16 cellular contexts compared by ENCODE assay signal in the genomic region with DNA sequence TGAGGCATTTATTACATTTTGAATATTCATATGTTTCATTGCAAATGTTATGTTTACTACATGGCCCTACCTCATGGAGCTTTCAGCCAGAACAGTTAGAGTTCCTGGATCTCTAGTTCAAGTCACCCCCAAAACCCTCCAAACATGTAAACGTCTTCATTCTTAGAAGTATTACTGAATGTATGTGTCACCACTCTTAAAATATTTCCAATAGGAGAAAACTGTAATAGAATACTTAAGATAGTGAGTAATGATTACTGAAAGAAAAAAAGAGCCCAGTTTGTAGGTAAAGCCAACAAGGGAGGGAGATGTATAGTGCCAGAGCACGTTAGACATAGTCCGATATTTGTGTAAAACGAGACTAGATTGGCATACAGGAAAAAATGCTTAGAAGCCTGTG. TPM values are rescaled to one million over a fixed set of nuclear protein-coding genes. Genes with fewer than 3 reads are reported as not detected.
A peak's percentile ranks its signal among the peaks of the same experiment; 100 is the strongest.
DNase-seq lines count a peak whose midpoint lies in the region; ATAC-seq, FAIRE-seq and TF ChIP-seq lines count a peak whose summit lies in the region.
"Had no signal": no experiment of that assay in that cellular context is flagged by ENCODE, and none has a peak within 500 bp of the region (broad histone marks: within the 10 kb centered on the region; RNA-seq: fewer than 3 reads in every experiment).

No MANE protein-coding gene starts in this region.

- no peak for TF ChIP-seq POLR2A in A549 (IDR thresholded peaks at IDR 0.05; ENCODE audit: low read length)

- ATAC-seq in A549 (peak in 1 of 2 experiments; percentile 22; a peak in 3 of 6 replicates), SK-N-SH treated with all-trans-retinoic acid at 6 μM for 48 hours (peak; percentile 68), GM19328 (IDR thresholded peaks at IDR 0.05; ENCODE audit: unreplicated experiment) (no peak), HG03565 (IDR thresholded peaks at IDR 0.05; ENCODE audit: unreplicated experiment) (no peak)
- ATAC-seq: activated CD8-positive, alpha-beta T cell treated with anti-CD3 and anti-CD28 coated beads, Interleukin-2, amount 10 ng/mL, durations not matched to agents 7 days and 5 days had no signal

- 0 out of 3 replicates have a peak overlapping the region, but pooled peaks have one; percentile 3 for H3K4me2 ChIP-seq in A549

- CTCF ChIA-PET in A549 (lab: Yijun Ruan, JAX), result interaction anchor here (0.6 to 3.5 kb wide), 8 partner anchors 20 to 704 kb away, joined by 3 to 19 read pairs (median 4); no protein-coding TSS in a partner anchor

- DNase-seq in A549 (ENCODE audit: low read depth in 1 of 2, low spot score in 1 of 2) (no peak), HCEC 1CT (peak; percentile 89), fibroblast of mammary gland (ENCODE audit: low read depth) (peak; percentile 65), NCI-H2081 (lab: John Stamatoyannopoulos, UW) (no peak), DMS 273 (lab: John Stamatoyannopoulos, UW; ENCODE audit: unreplicated experiment) (no peak)
- DNase-seq: activated CD8-positive, alpha-beta T cell treated with anti-CD3 and anti-CD28 coated beads, Interleukin-2, amount 10 ng/mL, durations not matched to agents 7 days and 5 days; activated effector memory CD4-positive, alpha-beta T cell treated with anti-CD3 and anti-CD28 coated beads, Interleukin-2, amount 50 U/mL, for 16 hours; gastrocnemius medialis; lower lobe of right lung; naive B cell; NCI-H1092 treated with DMSO at 0.1 percent for 48 hours; retina had no signal

- H3K27ac ChIP-seq in A549, result no peak overlapping the region
- H3K27ac ChIP-seq: gastrocnemius medialis, lower lobe of right lung had no signal

- no peak for TF ChIP-seq EP300 in A549 (IDR thresholded peaks at IDR 0.05)

- FAIRE-seq in A549 (lab: Jason Lieb, UNC), result peak; percentile 88
- FAIRE-seq: A204.1 had no signal

- POLR2A ChIA-PET in A549 (lab: Yijun Ruan, JAX), result no interaction called here

- no peak for TF ChIP-seq CTCF in A549 (IDR thresholded peaks at IDR 0.05)
- TF ChIP-seq CTCF in fibroblast of mammary gland (conservative IDR thresholded peaks at IDR 0.05; ENCODE audit: control insufficient read depth, insufficient read depth, low read depth, low read length), result no peak

- H3K4me3 ChIP-seq in A549 (no peak overlapping the region), fibroblast of mammary gland (ENCODE audit: control insufficient read depth, low read depth, low read length) (no peak overlapping the region)
- H3K4me3 ChIP-seq: gastrocnemius medialis, lower lobe of right lung had no signal

- no peaks in the 10 kb centered on the region for H3K9me3 ChIP-seq in A549
- H3K9me3 ChIP-seq: gastrocnemius medialis, lower lobe of right lung had no signal

- peaks cover 43% of the 10 kb centered on the region for H3K4me1 ChIP-seq in A549

- no peak for TF ChIP-seq RAD21 in A549 (conservative IDR thresholded peaks at IDR 0.05 in 1 of 2, IDR thresholded peaks at IDR 0.05 in 1 of 2)

- WGBS in A549 (ENCODE audit: missing lambda C conversion rate), result 50% methylated on average over 4 of the region's 4 CpGs

TF ChIP-seq in A549, 52 proteins besides CTCF, POLR2A, EP300 and RAD21 (continues in another document):
- no peak for TF ChIP-seq RCOR1 (IDR thresholded peaks at IDR 0.05; ENCODE audit: low read depth, low read length)
- TF ChIP-seq MAZ (IDR thresholded peaks at IDR 0.05; ENCODE audit: borderline replicate concordance, low read depth, low read length), result no peak
- no peak for TF ChIP-seq NR3C1 (IDR thresholded peaks at IDR 0.05)
- TF ChIP-seq, protein P1, sequence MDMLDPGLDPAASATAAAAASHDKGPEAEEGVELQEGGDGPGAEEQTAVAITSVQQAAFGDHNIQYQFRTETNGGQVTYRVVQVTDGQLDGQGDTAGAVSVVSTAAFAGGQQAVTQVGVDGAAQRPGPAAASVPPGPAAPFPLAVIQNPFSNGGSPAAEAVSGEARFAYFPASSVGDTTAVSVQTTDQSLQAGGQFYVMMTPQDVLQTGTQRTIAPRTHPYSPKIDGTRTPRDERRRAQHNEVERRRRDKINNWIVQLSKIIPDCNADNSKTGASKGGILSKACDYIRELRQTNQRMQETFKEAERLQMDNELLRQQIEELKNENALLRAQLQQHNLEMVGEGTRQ (IDR thresholded peaks at IDR 0.05), result no peak
- TF ChIP-seq, protein P2, sequence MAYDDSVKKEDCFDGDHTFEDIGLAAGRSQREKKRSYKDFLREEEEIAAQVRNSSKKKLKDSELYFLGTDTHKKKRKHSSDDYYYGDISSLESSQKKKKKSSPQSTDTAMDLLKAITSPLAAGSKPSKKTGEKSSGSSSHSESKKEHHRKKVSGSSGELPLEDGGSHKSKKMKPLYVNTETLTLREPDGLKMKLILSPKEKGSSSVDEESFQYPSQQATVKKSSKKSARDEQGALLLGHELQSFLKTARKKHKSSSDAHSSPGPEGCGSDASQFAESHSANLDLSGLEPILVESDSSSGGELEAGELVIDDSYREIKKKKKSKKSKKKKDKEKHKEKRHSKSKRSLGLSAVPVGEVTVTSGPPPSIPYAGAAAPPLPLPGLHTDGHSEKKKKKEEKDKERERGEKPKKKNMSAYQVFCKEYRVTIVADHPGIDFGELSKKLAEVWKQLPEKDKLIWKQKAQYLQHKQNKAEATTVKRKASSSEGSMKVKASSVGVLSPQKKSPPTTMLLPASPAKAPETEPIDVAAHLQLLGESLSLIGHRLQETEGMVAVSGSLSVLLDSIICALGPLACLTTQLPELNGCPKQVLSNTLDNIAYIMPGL (CRISPR knock-in tag; IDR thresholded peaks at IDR 0.05; ENCODE audit: borderline replicate concordance), result no peak
- no peak for TF ChIP-seq RARB (CRISPR knock-in tag; IDR thresholded peaks at IDR 0.05)
- no peak for TF ChIP-seq RFX5 (IDR thresholded peaks at IDR 0.05)

TF ChIP-seq in SK-N-SH treated with all-trans-retinoic acid at 6 μM for 48 hours, 23 proteins besides CTCF, POLR2A, EP300 and RAD21 (continues in another document):
- TF ChIP-seq SNAI2 (CRISPR knock-in tag; IDR thresholded peaks at IDR 0.05) (no peak), OSR1 (CRISPR knock-in tag; IDR thresholded peaks at IDR 0.05) (no peak), ARNTL (CRISPR knock-in tag; IDR thresholded peaks at IDR 0.05; ENCODE audit: borderline replicate concordance, low read depth) (no peak), RARB (CRISPR knock-in tag; IDR thresholded peaks at IDR 0.05) (no peak), TCF4 (CRISPR knock-in tag; IDR thresholded peaks at IDR 0.05; ENCODE audit: borderline replicate concordance) (no peak), ZNF8 (CRISPR knock-in tag; IDR thresholded peaks at IDR 0.05) (no peak), POU6F1 (CRISPR knock-in tag; IDR thresholded peaks at IDR 0.05; ENCODE audit: borderline replicate concordance, low read depth) (no peak), ZFP30 (CRISPR knock-in tag; IDR thresholded peaks at IDR 0.05) (no peak), PPARA (CRISPR knock-in tag; IDR thresholded peaks at IDR 0.05; ENCODE audit: borderline replicate concordance) (no peak)
- TF ChIP-seq, protein P3, sequence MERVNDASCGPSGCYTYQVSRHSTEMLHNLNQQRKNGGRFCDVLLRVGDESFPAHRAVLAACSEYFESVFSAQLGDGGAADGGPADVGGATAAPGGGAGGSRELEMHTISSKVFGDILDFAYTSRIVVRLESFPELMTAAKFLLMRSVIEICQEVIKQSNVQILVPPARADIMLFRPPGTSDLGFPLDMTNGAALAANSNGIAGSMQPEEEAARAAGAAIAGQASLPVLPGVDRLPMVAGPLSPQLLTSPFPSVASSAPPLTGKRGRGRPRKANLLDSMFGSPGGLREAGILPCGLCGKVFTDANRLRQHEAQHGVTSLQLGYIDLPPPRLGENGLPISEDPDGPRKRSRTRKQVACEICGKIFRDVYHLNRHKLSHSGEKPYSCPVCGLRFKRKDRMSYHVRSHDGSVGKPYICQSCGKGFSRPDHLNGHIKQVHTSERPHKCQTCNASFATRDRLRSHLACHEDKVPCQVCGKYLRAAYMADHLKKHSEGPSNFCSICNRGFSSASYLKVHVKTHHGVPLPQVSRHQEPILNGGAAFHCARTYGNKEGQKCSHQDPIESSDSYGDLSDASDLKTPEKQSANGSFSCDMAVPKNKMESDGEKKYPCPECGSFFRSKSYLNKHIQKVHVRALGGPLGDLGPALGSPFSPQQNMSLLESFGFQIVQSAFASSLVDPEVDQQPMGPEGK (CRISPR knock-in tag; IDR thresholded peaks at IDR 0.05; ENCODE audit: borderline replicate concordance), result no peak
- TF ChIP-seq, protein P4, sequence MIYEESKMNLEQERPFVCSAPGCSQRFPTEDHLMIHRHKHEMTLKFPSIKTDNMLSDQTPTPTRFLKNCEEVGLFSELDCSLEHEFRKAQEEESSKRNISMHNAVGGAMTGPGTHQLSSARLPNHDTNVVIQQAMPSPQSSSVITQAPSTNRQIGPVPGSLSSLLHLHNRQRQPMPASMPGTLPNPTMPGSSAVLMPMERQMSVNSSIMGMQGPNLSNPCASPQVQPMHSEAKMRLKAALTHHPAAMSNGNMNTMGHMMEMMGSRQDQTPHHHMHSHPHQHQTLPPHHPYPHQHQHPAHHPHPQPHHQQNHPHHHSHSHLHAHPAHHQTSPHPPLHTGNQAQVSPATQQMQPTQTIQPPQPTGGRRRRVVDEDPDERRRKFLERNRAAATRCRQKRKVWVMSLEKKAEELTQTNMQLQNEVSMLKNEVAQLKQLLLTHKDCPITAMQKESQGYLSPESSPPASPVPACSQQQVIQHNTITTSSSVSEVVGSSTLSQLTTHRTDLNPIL (CRISPR knock-in tag; IDR thresholded peaks at IDR 0.05; ENCODE audit: low read depth), result no peak

RNA-seq across cellular contexts. Expression of gene URI1, which starts 23.5 kb away (rescaled TPM):
- polyA plus RNA-seq in A549 (2011; rRNA removed), result 157 and 228 TPM in 2 replicates
- 49.3 and 63.3 TPM in 2 replicates for polyA plus RNA-seq in A549 (2012; cell fraction: cytosol; rRNA removed)
- polyA plus RNA-seq in A549 (2012; cell fraction: nucleus; rRNA removed), result 13.8 and 26.8 TPM in 2 replicates
- 116 to 125 TPM (median 119 TPM) in 3 replicates for polyA plus RNA-seq in A549 (2017; fragmentation: RNase III; extraction: RNeasy Plus Mini Kit Qiagen cat#74134 plus additional on column Dnase treatment)
- 112 and 125 TPM in 2 replicates for polyA minus RNA-seq in A549 (2011; rRNA and poly(A)+ RNA removed)

Comparison
In these comparisons a context has a peak if more than half of its experiments do, and no peak if none do; other contexts are left out.
1. DNase-seq: peak in HCEC 1CT (single experiment) and fibroblast of mammary gland (single experiment); none in A549 (0 of 2), NCI-H2081 (0 of 2) and DMS 273 (single experiment).